16 cellular contexts compared by ENCODE assay signal in the genomic region with DNA sequence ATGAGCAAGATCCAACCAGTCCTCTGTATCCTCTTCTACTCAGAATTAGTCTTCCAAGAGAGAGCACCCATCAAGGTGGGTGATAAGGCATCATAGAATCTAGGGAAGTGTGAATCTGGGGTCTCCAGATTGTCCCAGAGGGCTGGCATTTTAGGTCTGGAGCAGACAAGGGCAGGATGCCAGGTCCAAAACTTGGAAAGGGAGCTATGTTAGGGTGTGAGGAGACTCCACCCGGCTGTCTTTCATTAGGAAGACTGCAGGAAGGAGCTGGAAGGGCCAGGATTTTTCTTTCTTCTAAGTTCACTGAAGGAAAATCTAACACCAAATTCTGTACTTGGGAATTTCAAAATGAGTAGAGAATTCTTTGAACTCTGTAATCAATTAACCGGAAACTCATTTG.
DNase-seq lines count a peak whose midpoint lies in the region; ATAC-seq lines count a peak whose summit lies in the region.
"Had no signal": no experiment of that assay in that cellular context is flagged by ENCODE, and none has a peak within 500 bp of the region (broad histone marks: within the 10 kb centered on the region; RNA-seq: fewer than 3 reads in every experiment).

No MANE protein-coding gene starts in this region.

- H3K79me2 ChIP-seq in ACC112 (ENCODE audit: control insufficient read depth, insufficient read depth, low read length, unreplicated experiment) = peaks cover 33% of the 10 kb centered on the region

- no peak overlapping the region for H2AFZ ChIP-seq in ACC112 (ENCODE audit: low read length, unreplicated experiment)
- H2AFZ ChIP-seq: parathyroid adenoma had no signal

- no peaks in the 10 kb centered on the region for H3K27me3 ChIP-seq in ACC112 (ENCODE audit: insufficient read depth, low read length)

- ATAC-seq in natural killer cell treated with Interleukin-12 subunit alpha and Interleukin-12 subunit beta and Interleukin-15 and Interleukin-18, amount 100 ng/mL, for 72 hours = no peak
- ATAC-seq: activated CD8-positive, alpha-beta memory T cell treated with anti-CD3 and anti-CD28 coated beads, Interleukin-2, amount 10 ng/mL, durations not matched to agents 7 days and 5 days; activated naive CD8-positive, alpha-beta T cell treated with anti-CD3 and anti-CD28 coated beads, Interleukin-2, amount 50 U/mL, for 24 hours; left lobe of liver had no signal

- DNase-seq in GM03348 (ENCODE audit: low spot score) (peak; percentile 52), iPS-NIHi7 (ENCODE audit: extremely low spot score) (no peak), hepatic stellate cell (ENCODE audit: low spot score) (no peak), AML-193 (lab: John Stamatoyannopoulos, UW) (no peak)
- no peak for DNase-seq in natural killer cell treated with Interleukin-12 subunit alpha and Interleukin-12 subunit beta and Interleukin-15 and Interleukin-18, amount 100 ng/mL, for 72 hours (ENCODE audit: low spot score)
- no peak for DNase-seq in stimulated activated CD4-positive, alpha-beta T cell treated with anti-CD3 and anti-CD28 coated beads, Interleukin-12 subunit alpha, Interleukin-12 subunit beta, amount 100 ng/mL, for 4 hours
- DNase-seq: activated CD8-positive, alpha-beta memory T cell treated with anti-CD3 and anti-CD28 coated beads, Interleukin-2, amount 10 ng/mL, durations not matched to agents 7 days and 5 days; activated naive CD8-positive, alpha-beta T cell treated with anti-CD3 and anti-CD28 coated beads, Interleukin-2, amount 50 U/mL, for 24 hours; NCI-H1417; NCI-H526 treated with DMSO at 0.1 percent for 48 hours had no signal

- H3K36me3 Mint-ChIP-seq in natural killer cell treated with Interleukin-12 subunit alpha and Interleukin-12 subunit beta and Interleukin-15 and Interleukin-18, amount 100 ng/mL, for 72 hours = peaks cover 5% of the 10 kb centered on the region

- H3K27ac ChIP-seq in ACC112 (ENCODE audit: low read depth, low read length) (0 out of 2 replicates have a peak overlapping the region, but pooled peaks have one; percentile 14), cingulate gyrus (ENCODE audit: low read depth, low read length) (peak overlapping the region; percentile 21)
- H3K27ac ChIP-seq: C4-2B, parathyroid adenoma, VCaP had no signal

- no peak overlapping the region for H3K4me3 ChIP-seq in ACC112 (ENCODE audit: low read depth, low read length)

- H3K27me3 Mint-ChIP-seq in natural killer cell treated with Interleukin-12 subunit alpha and Interleukin-12 subunit beta and Interleukin-15 and Interleukin-18, amount 100 ng/mL, for 72 hours = no peaks in the 10 kb centered on the region
- H3K27me3 Mint-ChIP-seq: activated CD8-positive, alpha-beta memory T cell treated with anti-CD3 and anti-CD28 coated beads, Interleukin-2, amount 10 ng/mL, durations not matched to agents 7 days and 5 days; activated naive CD8-positive, alpha-beta T cell treated with anti-CD3 and anti-CD28 coated beads, Interleukin-2, amount 50 U/mL, for 24 hours had no signal

- no peaks in the 10 kb centered on the region for H3K9me3 Mint-ChIP-seq in natural killer cell treated with Interleukin-12 subunit alpha and Interleukin-12 subunit beta and Interleukin-15 and Interleukin-18, amount 100 ng/mL, for 72 hours
- H3K9me3 Mint-ChIP-seq: activated naive CD8-positive, alpha-beta T cell treated with anti-CD3 and anti-CD28 coated beads, Interleukin-2, amount 50 U/mL, for 24 hours had no signal

- peak overlapping the region; percentile 53 for H3K4me3 Mint-ChIP-seq in natural killer cell treated with Interleukin-12 subunit alpha and Interleukin-12 subunit beta and Interleukin-15 and Interleukin-18, amount 100 ng/mL, for 72 hours
- H3K4me3 Mint-ChIP-seq: activated CD8-positive, alpha-beta memory T cell treated with anti-CD3 and anti-CD28 coated beads, Interleukin-2, amount 10 ng/mL, durations not matched to agents 7 days and 5 days; activated naive CD8-positive, alpha-beta T cell treated with anti-CD3 and anti-CD28 coated beads, Interleukin-2, amount 50 U/mL, for 24 hours had no signal

- peak overlapping the region in 1 of 2 donors; percentile 25 for H3K27ac Mint-ChIP-seq in natural killer cell treated with Interleukin-12 subunit alpha and Interleukin-12 subunit beta and Interleukin-15 and Interleukin-18, amount 100 ng/mL, for 72 hours
- H3K27ac Mint-ChIP-seq: activated CD8-positive, alpha-beta memory T cell treated with anti-CD3 and anti-CD28 coated beads, Interleukin-2, amount 10 ng/mL, durations not matched to agents 7 days and 5 days; activated naive CD8-positive, alpha-beta T cell treated with anti-CD3 and anti-CD28 coated beads, Interleukin-2, amount 50 U/mL, for 24 hours had no signal

- H3K36me3 ChIP-seq in ACC112 (ENCODE audit: insufficient read depth, low read length) = no peaks in the 10 kb centered on the region

- H3K4me1 ChIP-seq in ACC112 (ENCODE audit: control insufficient read depth, insufficient read depth, low read length, unreplicated experiment) = peaks cover 36% of the 10 kb centered on the region

- H3K4me1 Mint-ChIP-seq in natural killer cell treated with Interleukin-12 subunit alpha and Interleukin-12 subunit beta and Interleukin-15 and Interleukin-18, amount 100 ng/mL, for 72 hours (ENCODE audit: low read depth in 2 of 2) = peaks cover 26 to 48% of the 10 kb centered on the region in 2 donors
